8 cellular contexts compared by ENCODE assay signal in genomic region chr9:34185778-34186551, GRCh38. TPM values are rescaled to one million over a fixed set of nuclear protein-coding genes. Genes with fewer than 3 reads are reported as not detected.
DNase-seq lines count a peak whose midpoint lies in the region; ATAC-seq, FAIRE-seq and TF ChIP-seq lines count a peak whose summit lies in the region.

No MANE protein-coding gene starts in this region.

- TF ChIP-seq CTCF in GM06990 (IDR thresholded peaks at IDR 0.05; ENCODE audit: insufficient read depth, low read length, poor library complexity, severe bottlenecking) (no peak), K562 (IDR thresholded peaks at IDR 0.05 in 2 of 3, conservative IDR thresholded peaks at IDR 0.05 in 1 of 3; ENCODE audit: insufficient read depth in 2 of 3, low read depth in 1 of 3, low read length in 3 of 3) (no peak), kidney epithelial cell (IDR thresholded peaks at IDR 0.05; ENCODE audit: insufficient read depth, low read length, poor library complexity, severe bottlenecking) (no peak), suprapubic skin (IDR thresholded peaks at IDR 0.05) (no peak)

- in situ Hi-C loops in K562 (cut with MboI): no loop called here

- no peak for TF ChIP-seq EP300 in K562 (IDR thresholded peaks at IDR 0.05; ENCODE audit: low read length)
- no peak for TF ChIP-seq EP300 in suprapubic skin (IDR thresholded peaks at IDR 0.05)

- no TSS peak for BruUV-seq in K562 (replicated peaks; lab: Mats Ljungman, UMichigan)

- H3K4me3 ChIP-seq in GM06990 (replicated peaks; ENCODE audit: low read depth, low read length) (no peak overlapping the region), K562 (no peak overlapping the region), kidney epithelial cell (ENCODE audit: low read depth, low read length) (no peak overlapping the region), suprapubic skin (no peak overlapping the region)

- H3K79me2 ChIP-seq in K562 (ENCODE audit: control insufficient read depth, insufficient read depth, low read length): peaks cover 66% of the 10 kb centered on the region

- peak; percentile 17 for DNase-seq in GM06990 (ENCODE audit: extremely low read depth, insufficient read length)
- peak; percentile 54 for DNase-seq in NCI-H460 (ENCODE audit: extremely low read depth, low read depth)
- DNase-seq in K562 (ENCODE audit: extremely low read depth in 1 of 4, low spot score in 3 of 4): peak in 2 of 4 experiments; percentile 28 to 44
- DNase-seq in kidney epithelial cell (ENCODE audit: low read depth): peak; percentile 97
- no peak for DNase-seq in suprapubic skin (ENCODE audit: low spot score in 2 of 2)
- no peak for DNase-seq in midbrain (lab: John Stamatoyannopoulos, UW)

- ATAC-seq in HG02610 (IDR thresholded peaks at IDR 0.05; ENCODE audit: unreplicated experiment) (peak; percentile 73), K562 (peak; percentile 68), HG02623 (IDR thresholded peaks at IDR 0.05; ENCODE audit: unreplicated experiment) (no peak)

- POLR2A ChIA-PET in K562 (lab: Yijun Ruan, JAX): no interaction called here

- peak overlapping the region; percentile 3; the same call in 1 of the 2 replicates for H3K4me2 ChIP-seq in K562 (ENCODE audit: insufficient read depth, low read length)

- CTCF ChIA-PET in K562 (lab: Yijun Ruan, JAX; ENCODE audit: low intra/inter-chr PET ratio): no interaction called here

- H3K4me1 ChIP-seq in K562 (replicated peaks in 1 of 2; ENCODE audit: control insufficient read depth in 2 of 2, insufficient read depth in 2 of 2, low read length in 2 of 2) (peaks cover 0 to 9% of the 10 kb centered on the region in 2 experiments; a peak in 3 of 5 replicates), suprapubic skin (peaks cover 45% of the 10 kb centered on the region)

- H3K9ac ChIP-seq in K562 (ENCODE audit: insufficient read depth in 1 of 2, low read depth in 2 of 2, low read length in 2 of 2): no peak overlapping the region

- H4K20me1 ChIP-seq in K562 (replicated peaks; ENCODE audit: control insufficient read depth, insufficient read depth, low read length): peaks cover 6% of the 10 kb centered on the region; the same call in 1 of the 2 replicates

- intact Hi-C loops in K562 (cut with micrococcal nuclease): loop anchor here (5.0 kb wide), 1 partner anchor 59 kb away; the partner anchor contains the start of gene DCAF12

- H2AFZ ChIP-seq in K562 (ENCODE audit: low read depth, low read length): no peak overlapping the region

- H3K27ac ChIP-seq in K562 (ENCODE audit: extremely low read depth, low read depth, low read length) (peak overlapping the region; percentile 12; the same call in 1 of the 3 replicates), suprapubic skin (peak overlapping the region; percentile 78)

- 27% methylated on average over 2 of the region's 3 CpGs for WGBS in K562 (ENCODE audit: insufficient coverage, low coverage, missing lambda C conversion rate)
- WGBS in suprapubic skin: 42% methylated on average over 3 of the region's 3 CpGs

- peak; percentile 58 for FAIRE-seq in K562 (lab: Jason Lieb, UNC)

- TF ChIP-seq POLR2A in K562 (conservative IDR thresholded peaks at IDR 0.05): no peak
- no peak for TF ChIP-seq POLR2A in suprapubic skin (IDR thresholded peaks at IDR 0.05)

- no peak for TF ChIP-seq RAD21 in K562 (CRISPR knock-in tag; conservative IDR thresholded peaks at IDR 0.05 in 1 of 2, IDR thresholded peaks at IDR 0.05 in 1 of 2)

- H3K36me3 ChIP-seq in GM06990 (ENCODE audit: control insufficient read depth, insufficient read depth, low read length) (no peaks in the 10 kb centered on the region; the same call in 1 of the 2 replicates), K562 (ENCODE audit: control insufficient read depth, insufficient read depth, low read length) (peaks cover 13% of the 10 kb centered on the region; the same call in 1 of the 3 replicates), kidney epithelial cell (ENCODE audit: control insufficient read depth, insufficient read depth, low read length) (no peaks in the 10 kb centered on the region), suprapubic skin (peaks cover 10% of the 10 kb centered on the region)

- H3K9me3 ChIP-seq in K562 (replicated peaks; ENCODE audit: control insufficient read depth, insufficient read depth, low read depth, low read length): no peaks in the 10 kb centered on the region
- H3K9me3 ChIP-seq in suprapubic skin: no peaks in the 10 kb centered on the region

- no peaks in the 10 kb centered on the region for H3K9me1 ChIP-seq in K562 (ENCODE audit: control insufficient read depth, insufficient read depth, low read length)

- no peaks in the 10 kb centered on the region for H3K27me3 ChIP-seq in GM06990 (replicated peaks; ENCODE audit: control insufficient read depth, insufficient read depth, low read length)
- H3K27me3 ChIP-seq in K562 (ENCODE audit: control insufficient read depth in 2 of 2, insufficient read depth in 2 of 2, low read length in 2 of 2): no peaks in the 10 kb centered on the region
- H3K27me3 ChIP-seq in kidney epithelial cell (ENCODE audit: control insufficient read depth, insufficient read depth, low read length): no peaks in the 10 kb centered on the region
- no peaks in the 10 kb centered on the region for H3K27me3 ChIP-seq in suprapubic skin

TF ChIP-seq in K562, 482 proteins besides CTCF, POLR2A, EP300 and RAD21 (continues in another document):
- TF ChIP-seq ZNF584 (CRISPR knock-in tag; IDR thresholded peaks at IDR 0.05; ENCODE audit: low read depth) (peak; percentile 63; the same call in 1 of the 2 replicates), ZNF512 (tag; IDR thresholded peaks at IDR 0.05) (no peak), MAFK (IDR thresholded peaks at IDR 0.05; ENCODE audit: low read length) (peak; percentile 38; the same call in 1 of the 2 replicates)

RNA-seq across cellular contexts. Expression of gene UBAP1, which starts 7.1 kb away (rescaled TPM):
- 18.3 and 20.7 TPM in 2 replicates for total RNA-seq in NCI-H460 (2014; rRNA removed; shearing (Covaris generic))
- 9.1 and 15.0 TPM in 2 replicates for polyA plus RNA-seq in NCI-H460 (2014; cell fraction: nucleus; rRNA removed)
- total RNA-seq in K562 (2011; cell fraction: chromatin; rRNA removed; ENCODE audit: low replicate concordance): 22.6 and 29.0 TPM in 2 replicates
- 15.2 and 15.3 TPM in 2 replicates for total RNA-seq in K562 (2011; cell fraction: nucleolus; rRNA removed)
- 17.5 and 19.2 TPM in 2 replicates for total RNA-seq in K562 (2011; cell fraction: nucleoplasm; rRNA removed)
- total RNA-seq in K562 (2014; rRNA removed) (9.4 and 12.5 TPM in 2 replicates), K562 (2014; rRNA removed; fragmentation: Illumina TruSeq; extraction: Trizol) (14.9 and 15.0 TPM in 2 replicates), K562 (2015; rRNA removed; fragmentation: Illumina TruSeq; extraction: Trizol) (16.1 and 16.7 TPM in 2 replicates), K562 (2021) (16.5 and 16.6 TPM in 2 replicates), kidney epithelial cell (42.4 and 46.9 TPM in 2 replicates), suprapubic skin (10 to 100 TPM; 42.2 to 63.3 (median 51.9) TPM)
- polyA plus RNA-seq in K562 (2011; rRNA removed) (33.4 and 33.7 TPM in 2 replicates), K562 (2014; fragmentation: Illumina TruSeq; extraction: Trizol) (24.9 and 28.9 TPM in 2 replicates), K562 (2014; fragmentation: Nextera tagmentation; extraction: Ambion mirVana) (1 to 10 TPM; 1.3 to 1.5 TPM), K562 (2014; rRNA removed) (18.3 and 21.6 TPM in 2 replicates)
- 27.3 and 28.0 TPM in 2 replicates for polyA plus RNA-seq in K562 (2011; cell fraction: cytosol; rRNA removed)
- 13.0 and 15.9 TPM in 2 replicates for polyA plus RNA-seq in K562 (2011; cell fraction: nucleus; rRNA removed)
- polyA plus RNA-seq in K562 (2012): 15.6 and 16.1 TPM in 2 replicates
- 22.4 and 29.5 TPM in 2 replicates for polyA minus RNA-seq in K562 (2011; rRNA and poly(A)+ RNA removed)
- polyA minus RNA-seq in K562 (2011; cell fraction: cytosol; rRNA and poly(A)+ RNA removed): 13.3 and 14.4 TPM in 2 replicates
- polyA minus RNA-seq in K562 (2011; cell fraction: nucleus; rRNA and poly(A)+ RNA removed): 4.0 and 8.6 TPM in 2 replicates

RNA-seq across cellular contexts. Expression of gene DCAF12, which starts 59.5 kb away (rescaled TPM):
- total RNA-seq in NCI-H460 (2014; rRNA removed; shearing (Covaris generic)): 27.3 and 28.7 TPM in 2 replicates
- polyA plus RNA-seq in NCI-H460 (2014; cell fraction: nucleus; rRNA removed): 17.5 and 18.9 TPM in 2 replicates
- total RNA-seq in K562 (2011; cell fraction: chromatin; rRNA removed; ENCODE audit: low replicate concordance): 36.9 and 67.4 TPM in 2 replicates
- 27.3 and 27.6 TPM in 2 replicates for total RNA-seq in K562 (2011; cell fraction: nucleolus; rRNA removed)
- total RNA-seq in K562 (2011; cell fraction: nucleoplasm; rRNA removed): 38.6 and 45.7 TPM in 2 replicates
- total RNA-seq in K562 (2014; rRNA removed): 17.3 and 20.9 TPM in 2 replicates
- 32.5 and 35.7 TPM in 2 replicates for total RNA-seq in K562 (2014; rRNA removed; fragmentation: Illumina TruSeq; extraction: Trizol)
- total RNA-seq in K562 (2015; rRNA removed; fragmentation: Illumina TruSeq; extraction: Trizol): 29.6 and 30.8 TPM in 2 replicates
- 38.2 and 42.7 TPM in 2 replicates for total RNA-seq in K562 (2021)
- polyA plus RNA-seq in K562 (2011; rRNA removed): 59.6 and 67.8 TPM in 2 replicates
- 38.6 and 51.2 TPM in 2 replicates for polyA plus RNA-seq in K562 (2011; cell fraction: cytosol; rRNA removed)
- 32.6 and 35.4 TPM in 2 replicates for polyA plus RNA-seq in K562 (2011; cell fraction: nucleus; rRNA removed)
- polyA plus RNA-seq in K562 (2012): 26.1 and 26.8 TPM in 2 replicates
- 48.6 and 52.8 TPM in 2 replicates for polyA plus RNA-seq in K562 (2014; fragmentation: Illumina TruSeq; extraction: Trizol)
- polyA plus RNA-seq in K562 (2014; fragmentation: Nextera tagmentation; extraction: Ambion mirVana): 10 to 100 TPM; 10.9 to 11.6 TPM
- 29.9 and 32.2 TPM in 2 replicates for polyA plus RNA-seq in K562 (2014; rRNA removed)
- 89.8 and 96.2 TPM in 2 replicates for polyA minus RNA-seq in K562 (2011; rRNA and poly(A)+ RNA removed)
- polyA minus RNA-seq in K562 (2011; cell fraction: cytosol; rRNA and poly(A)+ RNA removed): 29.1 and 35.7 TPM in 2 replicates
- 16.0 and 26.4 TPM in 2 replicates for polyA minus RNA-seq in K562 (2011; cell fraction: nucleus; rRNA and poly(A)+ RNA removed)
- total RNA-seq in kidney epithelial cell: 39.9 and 46.3 TPM in 2 replicates
- total RNA-seq in suprapubic skin: 10 to 100 TPM; 21.8 to 31.3 (median 28.8) TPM

Comparison
In these comparisons a context has a peak if more than half of its experiments do, and no peak if none do; other contexts are left out.
1. DNase-seq: peak in GM06990 (single experiment), NCI-H460 (single experiment) and kidney epithelial cell (single experiment); none in suprapubic skin (0 of 2) and midbrain (single experiment).